Comparison of ENCODE assay signal across 21 cellular contexts in genomic region chr18:71327443-71328120, GRCh38.
"Had no signal": no experiment of that assay in that cellular context is flagged by ENCODE, and none has a peak within 500 bp of the region (broad histone marks: within the 10 kb centered on the region; RNA-seq: fewer than 3 reads in every experiment).

No MANE protein-coding gene starts in this region.

- H3K27ac ChIP-seq: epithelial cell of prostate, sigmoid colon, stomach, thoracic aorta, upper lobe of right lung had no signal

- H3K27ac Mint-ChIP-seq: activated CD4-positive, alpha-beta T cell treated with anti-CD3 and anti-CD28 coated beads, Interleukin-2, amount 10 ng/mL, durations not matched to agents 24 days and 14 days; dendritic cell treated with granulocyte-macrophage colony-stimulating factor and Interleukin-4, amounts not matched to agents 40 ng/mL and 50 ng/mL, for 4 days; effector memory CD8-positive, alpha-beta T cell; immature natural killer cell; mesothelial cell of epicardium; T-helper 2 cell treated with Interferon-gamma antibody and Interleukin-4, amounts not matched to agents 5 μg/mL and 100 μg/mL, for 36 hours had no signal

- H3K9me3 ChIP-seq: sigmoid colon, stomach, thoracic aorta, upper lobe of right lung had no signal

- H3K4me1 Mint-ChIP-seq: activated CD4-positive, alpha-beta T cell treated with anti-CD3 and anti-CD28 coated beads, Interleukin-2, amount 10 ng/mL, durations not matched to agents 24 days and 14 days; immature natural killer cell; neural crest cell had no signal

- H3K27me3 ChIP-seq: sigmoid colon, stomach, upper lobe of right lung had no signal

- H3K4me1 ChIP-seq: sigmoid colon, stomach, upper lobe of right lung had no signal

- DNase-seq: activated CD4-positive, alpha-beta T cell treated with anti-CD3 and anti-CD28 coated beads, Interleukin-2, amount 10 ng/mL, durations not matched to agents 24 days and 14 days; activated CD4-positive, CD25-positive, alpha-beta regulatory T cell; activated CD8-positive, alpha-beta memory T cell treated with anti-CD3 and anti-CD28 coated beads, Interleukin-2, amount 50 U/mL, for 48 hours; activated naive CD4-positive, alpha-beta T cell treated with Interleukin-2 at 50 U/mL for 16 hours; aorta; cerebellar nuclear complex; effector memory CD8-positive, alpha-beta T cell; head of caudate nucleus; immature natural killer cell; left cardiac atrium; sigmoid colon; stimulated activated CD4-positive, alpha-beta T cell treated with anti-CD3 and anti-CD28 coated beads, Interleukin-1b, Interleukin-23, amount 100 ng/mL, for 48 hours; stomach; upper lobe of right lung had no signal

- H3K9me3 Mint-ChIP-seq: activated CD4-positive, alpha-beta T cell treated with anti-CD3 and anti-CD28 coated beads, Interleukin-2, amount 10 ng/mL, durations not matched to agents 24 days and 14 days; mesothelial cell of epicardium; neural crest cell; T-helper 2 cell treated with Interferon-gamma antibody and Interleukin-4, amounts not matched to agents 5 μg/mL and 100 μg/mL, for 36 hours had no signal

- ATAC-seq: effector memory CD8-positive, alpha-beta T cell; upper lobe of right lung had no signal

- H3K27me3 Mint-ChIP-seq: activated CD4-positive, alpha-beta T cell treated with anti-CD3 and anti-CD28 coated beads, Interleukin-2, amount 10 ng/mL, durations not matched to agents 24 days and 14 days; dendritic cell treated with granulocyte-macrophage colony-stimulating factor and Interleukin-4, amounts not matched to agents 40 ng/mL and 50 ng/mL, for 4 days; effector memory CD8-positive, alpha-beta T cell had no signal

- H3K36me3 Mint-ChIP-seq: immature natural killer cell, mesothelial cell of epicardium had no signal

- H3K4me3 Mint-ChIP-seq: activated CD4-positive, alpha-beta T cell treated with anti-CD3 and anti-CD28 coated beads, Interleukin-2, amount 10 ng/mL, durations not matched to agents 24 days and 14 days; dendritic cell treated with granulocyte-macrophage colony-stimulating factor and Interleukin-4, amounts not matched to agents 40 ng/mL and 50 ng/mL, for 4 days; effector memory CD8-positive, alpha-beta T cell; immature natural killer cell; mesothelial cell of epicardium; neural crest cell; T-helper 2 cell treated with Interferon-gamma antibody and Interleukin-4, amounts not matched to agents 5 μg/mL and 100 μg/mL, for 36 hours had no signal

- H3K36me3 ChIP-seq: sigmoid colon, stomach, thoracic aorta, upper lobe of right lung had no signal

- H3K4me3 ChIP-seq: lung, sigmoid colon, stomach, thoracic aorta, upper lobe of right lung had no signal
